In the genomic region with DNA sequence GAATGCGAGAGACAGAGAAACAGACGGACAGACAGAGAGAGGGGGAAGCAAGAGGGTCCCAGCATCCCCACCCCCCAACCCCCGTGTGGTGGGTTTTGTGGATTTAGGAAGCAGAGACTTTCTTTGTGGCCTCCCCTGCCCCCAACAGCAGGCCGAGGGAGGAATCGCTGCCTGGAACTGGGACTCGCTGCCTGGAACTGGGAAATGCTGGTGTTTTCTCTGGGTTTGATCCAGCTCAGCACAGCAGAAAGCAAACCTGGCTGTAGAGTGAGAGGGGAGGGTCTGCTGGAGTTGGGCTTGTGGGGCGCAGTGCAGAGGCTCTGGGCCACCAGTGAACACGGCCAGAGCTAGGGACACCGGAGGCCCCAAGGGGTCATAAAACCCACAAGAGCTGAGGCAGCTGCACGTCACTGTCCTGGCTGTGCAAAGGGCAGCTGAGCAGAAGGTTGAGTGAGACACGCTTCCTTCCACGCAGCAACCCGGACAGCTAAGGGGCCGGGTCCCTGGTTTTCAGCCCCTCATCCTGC, we compare ENCODE assay signal across 25 cellular contexts.
"Had no signal": no experiment of that assay in that cellular context is flagged by ENCODE, and none has a peak within 500 bp of the region (broad histone marks: within the 10 kb centered on the region; RNA-seq: fewer than 3 reads in every experiment).

No MANE protein-coding gene starts in this region.

- H3K36me3 Mint-ChIP-seq: activated CD8-positive, alpha-beta memory T cell treated with anti-CD3 and anti-CD28 coated beads, Interleukin-2, amount 10 ng/mL, durations not matched to agents 7 days and 5 days; activated naive CD4-positive, alpha-beta T cell treated with anti-CD3 and anti-CD28 coated beads, Interleukin-2, amount 50 U/mL, for 24 hours had no signal

- H3K27ac Mint-ChIP-seq: activated B cell treated with CpG ODN at 0.5 μM for 24 hours; activated CD4-positive, alpha-beta T cell treated with anti-CD3 and anti-CD28 coated beads, Interleukin-2, amount 10 ng/mL, durations not matched to agents 24 days and 14 days; activated CD8-positive, alpha-beta memory T cell treated with anti-CD3 and anti-CD28 coated beads, Interleukin-2, amount 10 ng/mL, durations not matched to agents 7 days and 5 days; activated naive CD4-positive, alpha-beta T cell treated with anti-CD3 and anti-CD28 coated beads, Interleukin-2, amount 50 U/mL, for 24 hours; activated T-cell treated with anti-CD3 and anti-CD28 coated beads, Interleukin-2, amount 50 U/mL, for 24 hours; activated T-helper 1 cell treated with anti-CD3 and anti-CD28 coated beads, Interleukin-12 subunit alpha, Interleukin-12 subunit beta, Interleukin-2, Interleukin-4 antibody, amounts not matched to agents 30 ng/mL and 10 ng/mL and 1 ng/mL, durations not matched to agents 14 hours and 24 hours and 36 hours had no signal

- H3K4me3 Mint-ChIP-seq: activated B cell treated with CpG ODN at 0.5 μM for 24 hours; activated CD4-positive, alpha-beta T cell treated with anti-CD3 and anti-CD28 coated beads, Interleukin-2, amount 10 ng/mL, durations not matched to agents 24 days and 14 days; activated CD8-positive, alpha-beta memory T cell treated with anti-CD3 and anti-CD28 coated beads, Interleukin-2, amount 10 ng/mL, durations not matched to agents 7 days and 5 days; activated naive CD4-positive, alpha-beta T cell treated with anti-CD3 and anti-CD28 coated beads, Interleukin-2, amount 50 U/mL, for 24 hours; activated T-cell treated with anti-CD3 and anti-CD28 coated beads, Interleukin-2, amount 50 U/mL, for 24 hours; activated T-helper 1 cell treated with anti-CD3 and anti-CD28 coated beads, Interleukin-12 subunit alpha, Interleukin-12 subunit beta, Interleukin-2, Interleukin-4 antibody, amounts not matched to agents 30 ng/mL and 10 ng/mL and 1 ng/mL, durations not matched to agents 14 hours and 24 hours and 36 hours had no signal

- H3K27me3 Mint-ChIP-seq: activated B cell treated with CpG ODN at 0.5 μM for 24 hours; activated CD4-positive, alpha-beta T cell treated with anti-CD3 and anti-CD28 coated beads, Interleukin-2, amount 10 ng/mL, durations not matched to agents 24 days and 14 days; activated CD8-positive, alpha-beta memory T cell treated with anti-CD3 and anti-CD28 coated beads, Interleukin-2, amount 10 ng/mL, durations not matched to agents 7 days and 5 days had no signal

- DNase-seq: activated B cell treated with CpG ODN at 0.5 μM for 24 hours; activated CD4-positive, alpha-beta T cell treated with anti-CD3 and anti-CD28 coated beads for 1 hour; activated CD4-positive, alpha-beta T cell treated with anti-CD3 and anti-CD28 coated beads, Interleukin-2, amount 10 ng/mL, durations not matched to agents 24 days and 14 days; activated CD4-positive, alpha-beta T cell treated with anti-CD3 and anti-CD28 coated beads, Interleukin-2, amount 50 U/mL, for 48 hours; activated CD8-positive, alpha-beta memory T cell treated with anti-CD3 and anti-CD28 coated beads, Interleukin-2, amount 10 ng/mL, durations not matched to agents 7 days and 5 days; activated effector memory CD4-positive, alpha-beta T cell treated with Interleukin-2 at 50 U/mL for 16 hours; activated naive CD4-positive, alpha-beta T cell; activated T-cell treated with anti-CD3 and anti-CD28 coated beads, Interleukin-2, amount 50 U/mL, for 24 hours; aorta; body of pancreas; MG63; MV-4-11; NCI-H1105; NCI-H1436; NCI-H187; NCI-H2081; NCI-H510A treated with DMSO at 0.1 percent for 48 hours; NCI-H69; NK-92 treated with Interleukin-12 subunit alpha and Interleukin-12 subunit beta, amount 100 ng/mL, for 24 hours; Peyer's patch; SHP77; SW 1271 had no signal

- H3K9me3 Mint-ChIP-seq: activated B cell treated with CpG ODN at 0.5 μM for 24 hours; activated CD4-positive, alpha-beta T cell treated with anti-CD3 and anti-CD28 coated beads, Interleukin-2, amount 10 ng/mL, durations not matched to agents 24 days and 14 days; activated naive CD4-positive, alpha-beta T cell treated with anti-CD3 and anti-CD28 coated beads, Interleukin-2, amount 50 U/mL, for 24 hours; activated T-cell treated with anti-CD3 and anti-CD28 coated beads, Interleukin-2, amount 50 U/mL, for 24 hours; activated T-helper 1 cell treated with anti-CD3 and anti-CD28 coated beads, Interleukin-12 subunit alpha, Interleukin-12 subunit beta, Interleukin-2, Interleukin-4 antibody, amounts not matched to agents 30 ng/mL and 10 ng/mL and 1 ng/mL, durations not matched to agents 14 hours and 24 hours and 36 hours had no signal

- ATAC-seq: activated CD8-positive, alpha-beta memory T cell treated with anti-CD3 and anti-CD28 coated beads, Interleukin-2, amount 10 ng/mL, durations not matched to agents 7 days and 5 days; body of pancreas; SK-N-SH treated with all-trans-retinoic acid at 6 μM for 48 hours had no signal
